2 cellular contexts compared by ENCODE assay signal in the genomic region with DNA sequence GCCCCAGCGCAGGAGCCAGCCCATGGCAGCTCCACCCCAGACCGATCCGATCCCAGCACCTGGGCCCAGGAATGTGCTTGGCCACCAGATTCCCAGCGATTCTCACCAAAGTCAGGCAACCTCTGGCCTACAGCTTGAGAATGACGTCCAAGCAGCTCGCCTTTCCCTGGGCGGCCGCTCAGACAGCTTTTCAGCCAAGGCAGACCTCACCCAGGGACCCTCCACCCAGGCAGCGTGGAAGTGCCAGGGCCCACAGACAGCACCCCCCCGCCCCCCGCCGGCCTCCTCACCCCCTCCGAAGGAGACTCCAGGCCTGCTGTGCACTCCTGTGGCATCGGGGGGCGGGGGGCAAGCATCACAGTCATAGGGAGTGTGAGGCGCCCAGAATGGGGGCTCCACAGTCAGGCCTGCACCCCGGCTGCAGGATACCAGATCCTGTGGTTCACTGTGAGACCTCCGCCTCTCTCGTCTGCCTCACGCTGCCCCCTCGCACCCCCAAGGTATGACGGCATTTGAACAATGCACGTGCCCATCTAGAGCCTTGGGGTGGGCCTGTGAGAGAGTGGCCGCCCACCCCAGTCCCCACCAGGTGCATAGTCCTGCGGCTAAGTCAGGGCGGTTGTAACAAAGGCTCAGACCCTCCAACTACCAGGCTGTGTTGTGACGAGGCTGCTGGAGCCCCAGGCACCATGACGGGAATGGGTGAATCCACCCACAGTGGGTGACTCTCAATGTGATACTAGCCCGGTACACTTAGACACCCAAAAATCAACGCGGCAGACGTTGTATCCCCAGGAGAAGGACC.
TF ChIP-seq lines count a peak whose summit lies in the region.

No MANE protein-coding gene starts in this region.

TF ChIP-seq in SK-N-SH, 30 proteins besides CTCF, POLR2A, EP300 and RAD21 (continued from another document):
- no peak for TF ChIP-seq TCF12 (IDR thresholded peaks at IDR 0.05)
- no peak for TF ChIP-seq RCOR1 (IDR thresholded peaks at IDR 0.05; ENCODE audit: low read length)
- TF ChIP-seq POLR2AphosphoS5 (IDR thresholded peaks at IDR 0.05; ENCODE audit: low read depth, low read length): no peak
- TF ChIP-seq FOXM1 (IDR thresholded peaks at IDR 0.05; ENCODE audit: low read depth): no peak
- no peak for TF ChIP-seq TAF1 (IDR thresholded peaks at IDR 0.05; ENCODE audit: borderline replicate concordance, low read depth, low read length)
- no peak for TF ChIP-seq RXRA (IDR thresholded peaks at IDR 0.05; ENCODE audit: borderline replicate concordance, low read depth)
- TF ChIP-seq RFX5 (IDR thresholded peaks at IDR 0.05; ENCODE audit: low read length): no peak
- TF ChIP-seq, protein P1, sequence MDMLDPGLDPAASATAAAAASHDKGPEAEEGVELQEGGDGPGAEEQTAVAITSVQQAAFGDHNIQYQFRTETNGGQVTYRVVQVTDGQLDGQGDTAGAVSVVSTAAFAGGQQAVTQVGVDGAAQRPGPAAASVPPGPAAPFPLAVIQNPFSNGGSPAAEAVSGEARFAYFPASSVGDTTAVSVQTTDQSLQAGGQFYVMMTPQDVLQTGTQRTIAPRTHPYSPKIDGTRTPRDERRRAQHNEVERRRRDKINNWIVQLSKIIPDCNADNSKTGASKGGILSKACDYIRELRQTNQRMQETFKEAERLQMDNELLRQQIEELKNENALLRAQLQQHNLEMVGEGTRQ (IDR thresholded peaks at IDR 0.05; ENCODE audit: borderline replicate concordance, low read depth, low read length): no peak
- TF ChIP-seq ELF1 (IDR thresholded peaks at IDR 0.05): no peak
TF ChIP-seq in SK-N-SH: peak in this region for 0.

TF ChIP-seq in SK-N-SH treated with all-trans-retinoic acid at 6 μM for 48 hours, 23 proteins besides CTCF, POLR2A, EP300 and RAD21 (continued from another document):
- TF ChIP-seq, protein P2, sequence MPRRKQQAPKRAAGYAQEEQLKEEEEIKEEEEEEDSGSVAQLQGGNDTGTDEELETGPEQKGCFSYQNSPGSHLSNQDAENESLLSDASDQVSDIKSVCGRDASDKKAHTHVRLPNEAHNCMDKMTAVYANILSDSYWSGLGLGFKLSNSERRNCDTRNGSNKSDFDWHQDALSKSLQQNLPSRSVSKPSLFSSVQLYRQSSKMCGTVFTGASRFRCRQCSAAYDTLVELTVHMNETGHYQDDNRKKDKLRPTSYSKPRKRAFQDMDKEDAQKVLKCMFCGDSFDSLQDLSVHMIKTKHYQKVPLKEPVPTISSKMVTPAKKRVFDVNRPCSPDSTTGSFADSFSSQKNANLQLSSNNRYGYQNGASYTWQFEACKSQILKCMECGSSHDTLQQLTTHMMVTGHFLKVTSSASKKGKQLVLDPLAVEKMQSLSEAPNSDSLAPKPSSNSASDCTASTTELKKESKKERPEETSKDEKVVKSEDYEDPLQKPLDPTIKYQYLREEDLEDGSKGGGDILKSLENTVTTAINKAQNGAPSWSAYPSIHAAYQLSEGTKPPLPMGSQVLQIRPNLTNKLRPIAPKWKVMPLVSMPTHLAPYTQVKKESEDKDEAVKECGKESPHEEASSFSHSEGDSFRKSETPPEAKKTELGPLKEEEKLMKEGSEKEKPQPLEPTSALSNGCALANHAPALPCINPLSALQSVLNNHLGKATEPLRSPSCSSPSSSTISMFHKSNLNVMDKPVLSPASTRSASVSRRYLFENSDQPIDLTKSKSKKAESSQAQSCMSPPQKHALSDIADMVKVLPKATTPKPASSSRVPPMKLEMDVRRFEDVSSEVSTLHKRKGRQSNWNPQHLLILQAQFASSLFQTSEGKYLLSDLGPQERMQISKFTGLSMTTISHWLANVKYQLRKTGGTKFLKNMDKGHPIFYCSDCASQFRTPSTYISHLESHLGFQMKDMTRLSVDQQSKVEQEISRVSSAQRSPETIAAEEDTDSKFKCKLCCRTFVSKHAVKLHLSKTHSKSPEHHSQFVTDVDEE (CRISPR knock-in tag; IDR thresholded peaks at IDR 0.05): no peak
- TF ChIP-seq RARB (CRISPR knock-in tag; IDR thresholded peaks at IDR 0.05): no peak
- TF ChIP-seq, protein P3, sequence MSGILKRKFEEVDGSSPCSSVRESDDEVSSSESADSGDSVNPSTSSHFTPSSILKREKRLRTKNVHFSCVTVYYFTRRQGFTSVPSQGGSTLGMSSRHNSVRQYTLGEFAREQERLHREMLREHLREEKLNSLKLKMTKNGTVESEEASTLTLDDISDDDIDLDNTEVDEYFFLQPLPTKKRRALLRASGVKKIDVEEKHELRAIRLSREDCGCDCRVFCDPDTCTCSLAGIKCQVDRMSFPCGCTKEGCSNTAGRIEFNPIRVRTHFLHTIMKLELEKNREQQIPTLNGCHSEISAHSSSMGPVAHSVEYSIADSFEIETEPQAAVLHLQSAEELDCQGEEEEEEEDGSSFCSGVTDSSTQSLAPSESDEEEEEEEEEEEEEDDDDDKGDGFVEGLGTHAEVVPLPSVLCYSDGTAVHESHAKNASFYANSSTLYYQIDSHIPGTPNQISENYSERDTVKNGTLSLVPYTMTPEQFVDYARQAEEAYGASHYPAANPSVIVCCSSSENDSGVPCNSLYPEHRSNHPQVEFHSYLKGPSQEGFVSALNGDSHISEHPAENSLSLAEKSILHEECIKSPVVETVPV (CRISPR knock-in tag; IDR thresholded peaks at IDR 0.05): no peak
- no peak for TF ChIP-seq ZNF565 (CRISPR knock-in tag; conservative IDR thresholded peaks at IDR 0.05; ENCODE audit: low read depth)
- no peak for TF ChIP-seq ZFP3 (CRISPR knock-in tag; IDR thresholded peaks at IDR 0.05)
- no peak for TF ChIP-seq BACH2 (CRISPR knock-in tag; IDR thresholded peaks at IDR 0.05; ENCODE audit: borderline replicate concordance)
- no peak for TF ChIP-seq GLIS3 (CRISPR knock-in tag; IDR thresholded peaks at IDR 0.05)
- no peak for TF ChIP-seq PPARA (CRISPR knock-in tag; IDR thresholded peaks at IDR 0.05; ENCODE audit: borderline replicate concordance)
- TF ChIP-seq, protein P4, sequence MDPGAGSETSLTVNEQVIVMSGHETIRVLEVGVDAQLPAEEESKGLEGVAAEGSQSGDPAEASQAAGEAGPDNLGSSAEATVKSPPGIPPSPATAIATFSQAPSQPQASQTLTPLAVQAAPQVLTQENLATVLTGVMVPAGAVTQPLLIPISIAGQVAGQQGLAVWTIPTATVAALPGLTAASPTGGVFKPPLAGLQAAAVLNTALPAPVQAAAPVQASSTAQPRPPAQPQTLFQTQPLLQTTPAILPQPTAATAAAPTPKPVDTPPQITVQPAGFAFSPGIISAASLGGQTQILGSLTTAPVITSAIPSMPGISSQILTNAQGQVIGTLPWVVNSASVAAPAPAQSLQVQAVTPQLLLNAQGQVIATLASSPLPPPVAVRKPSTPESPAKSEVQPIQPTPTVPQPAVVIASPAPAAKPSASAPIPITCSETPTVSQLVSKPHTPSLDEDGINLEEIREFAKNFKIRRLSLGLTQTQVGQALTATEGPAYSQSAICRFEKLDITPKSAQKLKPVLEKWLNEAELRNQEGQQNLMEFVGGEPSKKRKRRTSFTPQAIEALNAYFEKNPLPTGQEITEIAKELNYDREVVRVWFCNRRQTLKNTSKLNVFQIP (CRISPR knock-in tag; IDR thresholded peaks at IDR 0.05; ENCODE audit: borderline replicate concordance, low read depth): no peak
- TF ChIP-seq, protein P5, sequence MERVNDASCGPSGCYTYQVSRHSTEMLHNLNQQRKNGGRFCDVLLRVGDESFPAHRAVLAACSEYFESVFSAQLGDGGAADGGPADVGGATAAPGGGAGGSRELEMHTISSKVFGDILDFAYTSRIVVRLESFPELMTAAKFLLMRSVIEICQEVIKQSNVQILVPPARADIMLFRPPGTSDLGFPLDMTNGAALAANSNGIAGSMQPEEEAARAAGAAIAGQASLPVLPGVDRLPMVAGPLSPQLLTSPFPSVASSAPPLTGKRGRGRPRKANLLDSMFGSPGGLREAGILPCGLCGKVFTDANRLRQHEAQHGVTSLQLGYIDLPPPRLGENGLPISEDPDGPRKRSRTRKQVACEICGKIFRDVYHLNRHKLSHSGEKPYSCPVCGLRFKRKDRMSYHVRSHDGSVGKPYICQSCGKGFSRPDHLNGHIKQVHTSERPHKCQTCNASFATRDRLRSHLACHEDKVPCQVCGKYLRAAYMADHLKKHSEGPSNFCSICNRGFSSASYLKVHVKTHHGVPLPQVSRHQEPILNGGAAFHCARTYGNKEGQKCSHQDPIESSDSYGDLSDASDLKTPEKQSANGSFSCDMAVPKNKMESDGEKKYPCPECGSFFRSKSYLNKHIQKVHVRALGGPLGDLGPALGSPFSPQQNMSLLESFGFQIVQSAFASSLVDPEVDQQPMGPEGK (CRISPR knock-in tag; IDR thresholded peaks at IDR 0.05; ENCODE audit: borderline replicate concordance): no peak
- TF ChIP-seq ARNTL (CRISPR knock-in tag; IDR thresholded peaks at IDR 0.05; ENCODE audit: borderline replicate concordance, low read depth): no peak
- TF ChIP-seq OSR1 (CRISPR knock-in tag; IDR thresholded peaks at IDR 0.05): no peak
- no peak for TF ChIP-seq TCF4 (CRISPR knock-in tag; IDR thresholded peaks at IDR 0.05; ENCODE audit: borderline replicate concordance)
- TF ChIP-seq ZC3H10 (CRISPR knock-in tag; IDR thresholded peaks at IDR 0.05): no peak
TF ChIP-seq in SK-N-SH treated with all-trans-retinoic acid at 6 μM for 48 hours: peak in this region for 0.
